ENCODE assay signal across 13 cellular contexts in genomic region chr21:41762236-41762635, GRCh38. TPM values are rescaled to one million over a fixed set of nuclear protein-coding genes. Genes with fewer than 3 reads are reported as not detected.
DNase-seq lines count a peak whose midpoint lies in the region; ATAC-seq and TF ChIP-seq lines count a peak whose summit lies in the region.
"Had no signal": no experiment of that assay in that cellular context is flagged by ENCODE, and none has a peak within 500 bp of the region (broad histone marks: within the 10 kb centered on the region; RNA-seq: fewer than 3 reads in every experiment).

No MANE protein-coding gene starts in this region.

- no peaks in the 10 kb centered on the region for H3K79me2 ChIP-seq in osteoblast (ENCODE audit: insufficient read depth, low read length)

- no peaks in the 10 kb centered on the region for H4K20me1 ChIP-seq in osteoblast (ENCODE audit: insufficient read depth, low read length)

- intact Hi-C loops in left colon (cut with DNase I, micrococcal nuclease) = no loop called here

- no peak overlapping the region for H2AFZ ChIP-seq in osteoblast (ENCODE audit: low read length)

- H3K4me2 ChIP-seq in osteoblast (ENCODE audit: insufficient read depth, low read length) = peak overlapping the region; percentile 85

- no peaks in the 10 kb centered on the region for H3K9me3 ChIP-seq in osteoblast (ENCODE audit: low read depth, low read length)

- H3K36me3 ChIP-seq in osteoblast (ENCODE audit: insufficient read depth, low read length) = no peaks in the 10 kb centered on the region

- ATAC-seq in foreskin keratinocyte = no peak
- ATAC-seq in left colon = no peak
- ATAC-seq in HG02678 (IDR thresholded peaks at IDR 0.05; ENCODE audit: unreplicated experiment) = no peak
- ATAC-seq: activated naive CD8-positive, alpha-beta T cell treated with anti-CD3 and anti-CD28 coated beads, Interleukin-2, amount 50 U/mL, for 24 hours; esophagus mucosa had no signal

- H3K27ac ChIP-seq in foreskin keratinocyte (peak overlapping the region; percentile 50), osteoblast (ENCODE audit: low read depth, low read length) (no peak overlapping the region)

- DNase-seq in DMS79 treated with DMSO at 0.1 percent for 48 hours (lab: John Stamatoyannopoulos, UW) (peak; percentile 74), NCI-H69 (lab: John Stamatoyannopoulos, UW) (peak; percentile 63), foreskin keratinocyte (peak in 1 of 2 donors; percentile 24), osteoblast (ENCODE audit: insufficient read length, low spot score, missing footprints) (peak; percentile 19), left colon (no peak), midbrain (lab: John Stamatoyannopoulos, UW) (no peak)
- DNase-seq in activated naive CD4-positive, alpha-beta T cell (lab: John Stamatoyannopoulos, UW) = no peak
- DNase-seq: activated CD8-positive, alpha-beta memory T cell treated with anti-CD3 and anti-CD28 coated beads for 24 hours; activated naive CD8-positive, alpha-beta T cell treated with anti-CD3 and anti-CD28 coated beads, Interleukin-2, amount 50 U/mL, for 24 hours had no signal

- H3K27me3 ChIP-seq in foreskin keratinocyte (no peaks in the 10 kb centered on the region), osteoblast (ENCODE audit: insufficient read depth, low read length) (peaks cover 38% of the 10 kb centered on the region)

- no peak overlapping the region for H3K4me3 ChIP-seq in osteoblast (ENCODE audit: insufficient read depth, low read length)

- TF ChIP-seq CTCF in foreskin keratinocyte (conservative IDR thresholded peaks at IDR 0.05) (no peak), osteoblast (IDR thresholded peaks at IDR 0.05; ENCODE audit: extremely low read depth, low read depth, low read length) (no peak)

- peaks cover 36% of the 10 kb centered on the region for H3K4me1 ChIP-seq in foreskin keratinocyte
- H3K4me1 ChIP-seq in osteoblast (ENCODE audit: insufficient read depth, low read length) = peaks cover 18% of the 10 kb centered on the region

RNA-seq across cellular contexts. Expression of gene RIPK4, which starts 4.6 kb away (rescaled TPM):
- total RNA-seq in foreskin keratinocyte (33.2 and 40.9 TPM in 2 replicates), osteoblast (0.29 and 2.2 TPM in 2 replicates), left colon (10 to 100 TPM; 11.0 to 16.0 TPM)
- polyA plus RNA-seq in foreskin keratinocyte = 18.9 and 23.8 TPM in 2 replicates
- total RNA-seq: mesenteric fat pad, temporal lobe had no signal

Comparison
In these comparisons a context has a peak if more than half of its experiments do, and no peak if none do; other contexts are left out.
1. DNase-seq: peak in DMS79 treated with DMSO at 0.1 percent for 48 hours (single experiment), NCI-H69 (single experiment) and osteoblast (single experiment); none in left colon (0 of 2), activated naive CD4-positive, alpha-beta T cell (0 of 4) and midbrain (single experiment).